In genomic region chr3:14319654-14320182, GRCh38 we compare ENCODE assay signal across 9 cellular contexts.
DNase-seq lines count a peak whose midpoint lies in the region; ATAC-seq and TF ChIP-seq lines count a peak whose summit lies in the region.
"Had no signal": no experiment of that assay in that cellular context is flagged by ENCODE, and none has a peak within 500 bp of the region (broad histone marks: within the 10 kb centered on the region; RNA-seq: fewer than 3 reads in every experiment).

No MANE protein-coding gene starts in this region.

- no peaks in the 10 kb centered on the region for H3K27me3 ChIP-seq in fibroblast of lung (ENCODE audit: control insufficient read depth, insufficient read depth, low read length)
- H3K27me3 ChIP-seq in neutrophil: no peaks in the 10 kb centered on the region

- H3K36me3 ChIP-seq in fibroblast of lung (ENCODE audit: control insufficient read depth, insufficient read depth, low read length) (no peaks in the 10 kb centered on the region), neutrophil (no peaks in the 10 kb centered on the region)

- H4K20me1 ChIP-seq in fibroblast of lung (ENCODE audit: control insufficient read depth, extremely low read depth, insufficient read depth, low read length): no peaks in the 10 kb centered on the region

- TF ChIP-seq CTCF in fibroblast of lung (conservative IDR thresholded peaks at IDR 0.05 in 1 of 2, IDR thresholded peaks at IDR 0.05 in 1 of 2; ENCODE audit: low read depth in 1 of 2, low read length in 2 of 2) (no peak), neutrophil (IDR thresholded peaks at IDR 0.05) (peak; percentile 23)

- H3K27ac ChIP-seq in fibroblast of lung (ENCODE audit: insufficient read depth, low read length) (no peak overlapping the region), neutrophil (peak overlapping the region; percentile 57)
- H3K27ac ChIP-seq: C4-2B had no signal

- H3K79me2 ChIP-seq in fibroblast of lung (ENCODE audit: control insufficient read depth, insufficient read depth, low read length): no peaks in the 10 kb centered on the region

- H3K4me1 ChIP-seq in fibroblast of lung (ENCODE audit: control insufficient read depth, extremely low read depth, insufficient read depth, low read length) (no peaks in the 10 kb centered on the region), neutrophil (ENCODE audit: control insufficient read depth in 1 of 2, insufficient read depth in 1 of 2, low read depth in 1 of 2, low read length in 1 of 2) (peaks cover 10 to 11% of the 10 kb centered on the region in 2 experiments)

- ATAC-seq in GM21423 (IDR thresholded peaks at IDR 0.05; ENCODE audit: unreplicated experiment): peak; percentile 96

- H3K4me3 ChIP-seq in fibroblast of lung (replicated peaks in 1 of 4; ENCODE audit: control extremely low read depth in 1 of 4, insufficient read depth in 1 of 4, low read depth in 3 of 4, low read length in 4 of 4): no peak overlapping the region
- H3K4me3 ChIP-seq in neutrophil (ENCODE audit: low read depth in 1 of 2, low read length in 1 of 2): no peak overlapping the region

- H3K9me3 ChIP-seq in fibroblast of lung (ENCODE audit: control insufficient read depth, insufficient read depth, low read depth, low read length): no peaks in the 10 kb centered on the region
- H3K9me3 ChIP-seq in neutrophil: no peaks in the 10 kb centered on the region

- H3K9ac ChIP-seq in fibroblast of lung (ENCODE audit: insufficient read depth, low read length): no peak overlapping the region

- H3K4me2 ChIP-seq in fibroblast of lung (ENCODE audit: extremely low read depth, insufficient read depth, low read length): no peak overlapping the region

- H2AFZ ChIP-seq in fibroblast of lung (ENCODE audit: low read length): no peak overlapping the region

- DNase-seq in NCI-H2227 (lab: John Stamatoyannopoulos, UW; ENCODE audit: unreplicated experiment): peak; percentile 15
- no peak for DNase-seq in NCI-H2227 treated with DMSO at 0.1 percent for 48 hours (lab: John Stamatoyannopoulos, UW)
- DNase-seq in HS-5 (ENCODE audit: low read depth): peak; percentile 16
- DNase-seq in SIG-M5 (lab: John Stamatoyannopoulos, UW): peak; percentile 88
- peak; percentile 55 to 73 for DNase-seq in fibroblast of lung (ENCODE audit: low read depth in 2 of 2)
- no peak for DNase-seq in amygdala (lab: John Stamatoyannopoulos, UW)

Comparison
In these comparisons a context has a peak if more than half of its experiments do, and no peak if none do; other contexts are left out.
1. DNase-seq: peak in NCI-H2227 (single experiment), HS-5 (single experiment), SIG-M5 (single experiment) and fibroblast of lung (2 of 2); none in NCI-H2227 treated with DMSO at 0.1 percent for 48 hours (single experiment) and amygdala (0 of 56).